ENCODE assay signal across 15 cellular contexts in genomic region chr1:7487756-7488474, GRCh38.
DNase-seq lines count a peak whose midpoint lies in the region; ATAC-seq and TF ChIP-seq lines count a peak whose summit lies in the region.
"Had no signal": no experiment of that assay in that cellular context is flagged by ENCODE, and none has a peak within 500 bp of the region (broad histone marks: within the 10 kb centered on the region; RNA-seq: fewer than 3 reads in every experiment).

No MANE protein-coding gene starts in this region.

- H3F3A ChIP-seq in neural progenitor cell (ENCODE audit: low read depth), result peaks cover 6% of the 10 kb centered on the region

- H4K20me1 ChIP-seq in neural progenitor cell (ENCODE audit: low read depth), result no peaks in the 10 kb centered on the region

- H3K27me3 ChIP-seq in right cardiac atrium (ENCODE audit: control insufficient read depth, insufficient read depth), result no peaks in the 10 kb centered on the region
- H3K27me3 ChIP-seq in left ventricle myocardium inferior (ENCODE audit: low read depth), result no peaks in the 10 kb centered on the region
- no peaks in the 10 kb centered on the region for H3K27me3 ChIP-seq in neural progenitor cell

- H3K79me2 ChIP-seq in neural progenitor cell (ENCODE audit: low read depth), result no peaks in the 10 kb centered on the region

- H3K9me3 Mint-ChIP-seq in glutamatergic neuron (ENCODE audit: unreplicated experiment) (peaks cover 7% of the 10 kb centered on the region), neural progenitor cell (peaks cover under 1% of the 10 kb centered on the region)
- peaks cover 6% of the 10 kb centered on the region for H3K9me3 Mint-ChIP-seq in stimulated activated memory B cell treated with anti-CD40 and anti-IgM and Interleukin-4, amounts not matched to agents 10 μg/mL and 1 μg/mL and 100 μg/mL, for 72 hours
- H3K9me3 Mint-ChIP-seq: CD4-positive, alpha-beta T cell had no signal

- no peak overlapping the region for H3K9ac ChIP-seq in neural progenitor cell

- H3K27ac ChIP-seq in right cardiac atrium (ENCODE audit: low read length) (no peak overlapping the region), left ventricle myocardium inferior (replicated peaks) (no peak overlapping the region), neural progenitor cell (no peak overlapping the region)

- H3K36me3 ChIP-seq in left ventricle myocardium inferior (no peaks in the 10 kb centered on the region), neural progenitor cell (no peaks in the 10 kb centered on the region)
- H3K36me3 ChIP-seq: HAP-1 had no signal

- peaks cover 2% of the 10 kb centered on the region for H3K27me3 Mint-ChIP-seq in glutamatergic neuron (ENCODE audit: unreplicated experiment)
- H3K27me3 Mint-ChIP-seq in neural progenitor cell (ENCODE audit: insufficient read depth, low read depth), result peaks cover 13% of the 10 kb centered on the region
- H3K27me3 Mint-ChIP-seq in stimulated activated memory B cell treated with anti-CD40 and anti-IgM and Interleukin-4, amounts not matched to agents 10 μg/mL and 1 μg/mL and 100 μg/mL, for 72 hours, result peaks cover 4% of the 10 kb centered on the region

- TF ChIP-seq CTCF in left ventricle myocardium inferior (IDR thresholded peaks at IDR 0.05; ENCODE audit: borderline replicate concordance) (no peak), glutamatergic neuron (IDR thresholded peaks at IDR 0.05; ENCODE audit: partially characterized antibody, unreplicated experiment) (no peak), neural progenitor cell (IDR thresholded peaks at IDR 0.05) (peak; percentile 16)

- H3K4me1 ChIP-seq in right cardiac atrium (ENCODE audit: control insufficient read depth, insufficient read depth, low read length) (peaks cover 11% of the 10 kb centered on the region), left ventricle myocardium inferior (peaks cover 19% of the 10 kb centered on the region), neural progenitor cell (no peaks in the 10 kb centered on the region)
- H3K4me1 ChIP-seq: HAP-1 had no signal

- no peak overlapping the region for H2AFZ ChIP-seq in neural progenitor cell (replicated peaks)

- H3K9me3 ChIP-seq in right cardiac atrium (ENCODE audit: control insufficient read depth, low read length) (no peaks in the 10 kb centered on the region), left ventricle myocardium inferior (replicated peaks) (no peaks in the 10 kb centered on the region), neural progenitor cell (ENCODE audit: low read depth) (no peaks in the 10 kb centered on the region)
- H3K9me3 ChIP-seq: HAP-1 had no signal

- H3K4me3 ChIP-seq in right cardiac atrium (ENCODE audit: low read length) (no peak overlapping the region), left ventricle myocardium inferior (no peak overlapping the region), neural progenitor cell (no peak overlapping the region)
- H3K4me3 ChIP-seq: GM12878, HAP-1 had no signal

- H3K27ac Mint-ChIP-seq in glutamatergic neuron (ENCODE audit: unreplicated experiment), result no peak overlapping the region
- peak overlapping the region; percentile 25 for H3K27ac Mint-ChIP-seq in neural progenitor cell
- no peak overlapping the region for H3K27ac Mint-ChIP-seq in stimulated activated memory B cell treated with anti-CD40 and anti-IgM and Interleukin-4, amounts not matched to agents 10 μg/mL and 1 μg/mL and 100 μg/mL, for 72 hours
- H3K27ac Mint-ChIP-seq: B cell; CD4-positive, alpha-beta T cell had no signal

- H3K4me2 ChIP-seq in neural progenitor cell, result no peak overlapping the region

- no peak for ATAC-seq in right cardiac atrium
- ATAC-seq in stimulated activated memory B cell treated with anti-CD40 and anti-IgM and Interleukin-4, amounts not matched to agents 10 μg/mL and 1 μg/mL and 100 μg/mL, for 72 hours, result no peak
- ATAC-seq: GM12878, HepG2 had no signal

- H3K36me3 Mint-ChIP-seq in glutamatergic neuron (ENCODE audit: unreplicated experiment) (no peaks in the 10 kb centered on the region), neural progenitor cell (no peaks in the 10 kb centered on the region)
- no peaks in the 10 kb centered on the region for H3K36me3 Mint-ChIP-seq in stimulated activated memory B cell treated with anti-CD40 and anti-IgM and Interleukin-4, amounts not matched to agents 10 μg/mL and 1 μg/mL and 100 μg/mL, for 72 hours

- intact Hi-C loops in right cardiac atrium (cut with DNase I) (no loop called here), left ventricle myocardium inferior (cut with micrococcal nuclease) (no loop called here)

- H3K4me1 Mint-ChIP-seq in glutamatergic neuron (ENCODE audit: low read depth, unreplicated experiment), result peaks cover 5% of the 10 kb centered on the region
- peaks cover 38% of the 10 kb centered on the region for H3K4me1 Mint-ChIP-seq in neural progenitor cell
- H3K4me1 Mint-ChIP-seq in stimulated activated memory B cell treated with anti-CD40 and anti-IgM and Interleukin-4, amounts not matched to agents 10 μg/mL and 1 μg/mL and 100 μg/mL, for 72 hours, result no peaks in the 10 kb centered on the region
- H3K4me1 Mint-ChIP-seq: B cell had no signal

- DNase-seq in right cardiac atrium (peak in 2 of 3 donors; percentile 2 to 3), left ventricle myocardium inferior (no peak), glutamatergic neuron (no peak), neural progenitor cell (ENCODE audit: low spot score) (no peak), kidney glomerular epithelial cell (lab: John Stamatoyannopoulos, UW) (no peak)
- DNase-seq in activated naive CD4-positive, alpha-beta T cell (lab: John Stamatoyannopoulos, UW), result no peak
- DNase-seq: C1 segment of cervical spinal cord; CD4-positive, alpha-beta T cell; DMS79; GOT3 had no signal

- WGBS in right cardiac atrium, result 79% methylated on average over 8 of the region's 8 CpGs

- H3K4me3 Mint-ChIP-seq in glutamatergic neuron (ENCODE audit: unreplicated experiment) (peak overlapping the region; percentile 30), neural progenitor cell (no peak overlapping the region)
- no peak overlapping the region for H3K4me3 Mint-ChIP-seq in stimulated activated memory B cell treated with anti-CD40 and anti-IgM and Interleukin-4, amounts not matched to agents 10 μg/mL and 1 μg/mL and 100 μg/mL, for 72 hours
- H3K4me3 Mint-ChIP-seq: B cell; CD4-positive, alpha-beta T cell had no signal

Comparison
In these comparisons a context has a peak if more than half of its experiments do, and no peak if none do; other contexts are left out.
1. DNase-seq: peak in right cardiac atrium (2 of 3); none in left ventricle myocardium inferior (single experiment), glutamatergic neuron (single experiment), neural progenitor cell (single experiment), activated naive CD4-positive, alpha-beta T cell (0 of 4) and kidney glomerular epithelial cell (single experiment).